In genomic region chr20:36063916-36064660, GRCh38 we compare ENCODE assay signal across 1 cellular context.
TF ChIP-seq lines count a peak whose summit lies in the region.

No MANE protein-coding gene starts in this region.

TF ChIP-seq in HEK293, 187 proteins besides CTCF, POLR2A, EP300 and RAD21 (continued from another document):
- no peak for TF ChIP-seq ZNF10 (tag by site-specific recombination; IDR thresholded peaks at IDR 0.05)
